1 cellular context compared by ENCODE assay signal in genomic region chr19:9584073-9584833, GRCh38.
TF ChIP-seq lines count a peak whose summit lies in the region.

TSS of gene ZNF121 (minus strand) at chr19:9584504. CDS start at chr19:9568097, 16,407 bp downstream.

TF ChIP-seq in HepG2, 621 proteins besides CTCF, POLR2A, EP300 and RAD21 (continued from another document and continues in another):
- no peak; the same call in 1 of the 2 replicates for TF ChIP-seq MTERF4 (CRISPR knock-in tag; IDR thresholded peaks at IDR 0.05)
- TF ChIP-seq ZNF333 (CRISPR knock-in tag; IDR thresholded peaks at IDR 0.05; ENCODE audit: borderline replicate concordance): peak; percentile 95; the same call in 1 of the 2 replicates
- TF ChIP-seq SIX4 (CRISPR knock-in tag; IDR thresholded peaks at IDR 0.05): peak; percentile 86
- 0 out of 2 replicates have a peak, but pooled peaks have one; percentile 47 for TF ChIP-seq NCOA5 (CRISPR knock-in tag; IDR thresholded peaks at IDR 0.05)
- no peak for TF ChIP-seq ATF5 (CRISPR knock-in tag; IDR thresholded peaks at IDR 0.05; ENCODE audit: low read depth)
- no peak for TF ChIP-seq SP5 (CRISPR knock-in tag; IDR thresholded peaks at IDR 0.05; ENCODE audit: borderline replicate concordance, low read depth)
- TF ChIP-seq ZNF562 (CRISPR knock-in tag; IDR thresholded peaks at IDR 0.05; ENCODE audit: borderline replicate concordance): no peak
- no peak; the same call in 1 of the 2 replicates for TF ChIP-seq ZNF660 (CRISPR knock-in tag; IDR thresholded peaks at IDR 0.05; ENCODE audit: borderline replicate concordance, low read depth)
- TF ChIP-seq MED8 (CRISPR knock-in tag; IDR thresholded peaks at IDR 0.05; ENCODE audit: insufficient replicate concordance): peak; percentile 54
- TF ChIP-seq ZNF558 (CRISPR knock-in tag; IDR thresholded peaks at IDR 0.05; ENCODE audit: borderline replicate concordance): peak; percentile 57; the same call in 1 of the 2 replicates
- peak; percentile 99 for TF ChIP-seq MYC (CRISPR knock-in tag; IDR thresholded peaks at IDR 0.05; ENCODE audit: borderline replicate concordance)
- TF ChIP-seq ZNF510 (CRISPR knock-in tag; IDR thresholded peaks at IDR 0.05; ENCODE audit: low read depth): 0 out of 2 replicates have a peak, but pooled peaks have one; percentile 45
- TF ChIP-seq ZMYM4 (CRISPR knock-in tag; IDR thresholded peaks at IDR 0.05): peak; percentile 74
- no peak for TF ChIP-seq AHDC1 (CRISPR knock-in tag; IDR thresholded peaks at IDR 0.05; ENCODE audit: borderline replicate concordance)
- TF ChIP-seq FOSL2 (CRISPR knock-in tag; IDR thresholded peaks at IDR 0.05): peak; percentile 57
- no peak for TF ChIP-seq ZNF512B (CRISPR knock-in tag; IDR thresholded peaks at IDR 0.05; ENCODE audit: borderline replicate concordance)
- TF ChIP-seq ZNF280D (CRISPR knock-in tag; IDR thresholded peaks at IDR 0.05): peak; percentile 72; the same call in 1 of the 2 replicates
- no peak for TF ChIP-seq PAWR (CRISPR knock-in tag; IDR thresholded peaks at IDR 0.05; ENCODE audit: borderline replicate concordance)
- peak; percentile 30 for TF ChIP-seq ZNF407 (CRISPR knock-in tag; IDR thresholded peaks at IDR 0.05; ENCODE audit: not compliant biosample characterization)
- TF ChIP-seq ZNF224 (CRISPR knock-in tag; IDR thresholded peaks at IDR 0.05): peak; percentile 83
- peak; percentile 40; the same call in 1 of the 2 replicates for TF ChIP-seq ZNF724P (CRISPR knock-in tag; IDR thresholded peaks at IDR 0.05; ENCODE audit: borderline replicate concordance)
- TF ChIP-seq ZBTB43 (CRISPR knock-in tag; conservative IDR thresholded peaks at IDR 0.05): peak; percentile 63; the same call in 1 of the 2 replicates
- TF ChIP-seq NFATC3 (CRISPR knock-in tag; IDR thresholded peaks at IDR 0.05): peak; percentile 50; the same call in 1 of the 2 replicates
- TF ChIP-seq ZXDC (CRISPR knock-in tag; IDR thresholded peaks at IDR 0.05): no peak
- TF ChIP-seq POLR2G (IDR thresholded peaks at IDR 0.05; ENCODE audit: low read depth, low read length): peak; percentile 95
